15 cellular contexts compared by ENCODE assay signal in the genomic region with DNA sequence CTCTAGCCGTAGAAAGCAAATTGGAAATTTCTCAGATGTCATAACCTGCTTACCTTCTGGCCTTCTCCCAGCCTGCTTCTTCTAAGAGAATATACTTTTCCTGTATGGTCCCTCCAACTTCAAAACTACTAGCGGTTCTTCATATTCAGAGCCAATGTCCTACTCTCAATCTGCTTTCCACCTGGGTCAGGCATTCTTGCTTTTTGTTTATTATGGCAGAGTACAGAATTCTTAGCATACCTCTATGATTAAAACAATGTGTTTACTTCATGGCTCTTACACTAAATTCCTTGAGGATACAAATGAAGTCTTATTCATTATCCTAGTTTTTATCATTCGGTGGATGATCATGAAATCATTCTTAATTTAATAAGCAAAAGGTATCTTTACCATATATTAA.
"Had no signal": no experiment of that assay in that cellular context is flagged by ENCODE, and none has a peak within 500 bp of the region (broad histone marks: within the 10 kb centered on the region; RNA-seq: fewer than 3 reads in every experiment).

No MANE protein-coding gene starts in this region.

- H3K4me3 Mint-ChIP-seq: nephron progenitor cell had no signal

- H3K27ac Mint-ChIP-seq: nephron progenitor cell had no signal

- H3K9me3 Mint-ChIP-seq: nephron progenitor cell had no signal

- H3K36me3 ChIP-seq: brain microvascular endothelial cell, esophagus muscularis mucosa, pancreas, thyroid gland had no signal

- H3K9me3 ChIP-seq: esophagus muscularis mucosa, thyroid gland had no signal

- ATAC-seq: activated CD4-positive, CD25-positive, alpha-beta regulatory T cell treated with anti-CD3 and anti-CD28 coated beads, Interleukin-2, amount 50 U/mL, for 24 hours; left ventricle myocardium superior; pancreas had no signal

- H3K4me1 Mint-ChIP-seq: nephron progenitor cell had no signal

- H3K27ac ChIP-seq: brain microvascular endothelial cell, esophagus muscularis mucosa, pancreas, thyroid gland had no signal

- DNase-seq: activated CD4-positive, alpha-beta T cell treated with anti-CD3 and anti-CD28 coated beads, Interleukin-2, amount 50 U/mL, for 4 hours; activated naive CD4-positive, alpha-beta T cell treated with anti-CD3 and anti-CD28 coated beads, Interleukin-2, amount 50 U/mL, for 16 hours; activated T-cell treated with anti-CD3 and anti-CD28 coated beads, Interleukin-2, amount 50 U/mL, for 1 hour; brain microvascular endothelial cell; kidney; left ventricle myocardium superior; mesendoderm; nephron progenitor cell; pancreas; retina; T-helper 2 cell; thyroid gland had no signal

- H3K4me3 ChIP-seq: esophagus muscularis mucosa, pancreas, smooth muscle cell, thyroid gland had no signal

- H3K27me3 ChIP-seq: brain microvascular endothelial cell, esophagus muscularis mucosa, pancreas, thyroid gland had no signal

- H3K4me1 ChIP-seq: esophagus muscularis mucosa, pancreas, thyroid gland had no signal
